Comparison of ENCODE assay signal across 8 cellular contexts in the genomic region with DNA sequence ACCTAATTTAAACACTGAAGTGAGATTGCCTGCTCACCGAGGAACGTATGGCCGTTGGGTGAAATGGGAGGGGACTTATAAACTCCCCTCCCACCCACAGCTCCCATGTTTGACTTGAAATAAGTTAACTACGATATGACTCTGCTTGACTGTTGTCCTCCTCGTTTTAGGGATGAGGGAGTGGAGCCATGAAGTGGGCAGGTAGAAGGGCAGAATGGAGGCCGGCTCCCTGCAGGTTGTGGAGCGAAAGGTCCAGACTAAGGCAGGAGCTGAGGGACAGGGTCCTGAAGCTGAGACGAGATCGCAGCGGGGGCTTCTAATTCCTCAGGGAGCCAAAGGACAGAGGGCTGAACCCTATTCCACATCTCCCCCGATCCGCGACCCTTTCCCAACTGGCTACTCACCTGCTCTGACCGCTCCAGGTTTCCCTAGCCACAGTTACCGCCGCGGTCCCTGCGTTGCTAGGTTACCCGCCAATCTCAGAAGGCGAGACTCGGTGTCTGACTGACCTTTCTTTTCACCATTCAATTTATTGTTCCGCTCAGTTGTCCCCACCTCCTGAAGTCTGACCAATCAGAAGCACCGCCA. TPM values are rescaled to one million over a fixed set of nuclear protein-coding genes. Genes with fewer than 3 reads are reported as not detected.
DNase-seq lines count a peak whose midpoint lies in the region; ATAC-seq and TF ChIP-seq lines count a peak whose summit lies in the region.

No MANE protein-coding gene starts in this region.

- POLR2A ChIA-PET in AG04450 (lab: Yijun Ruan, JAX) (interaction anchor here (0.6 to 1.8 kb wide), 5 partner anchors 13 to 114 kb away, joined by 3 to 11 read pairs (median 5); partner anchors contain the start of gene SLC8B1), T-cell (lab: Charles Lee) (interaction anchor here in 1 of 2 donors (0.7 kb wide), 1 partner anchor 40 kb away, joined by 4 read pairs; no protein-coding TSS in a partner anchor)

- no peak for TF ChIP-seq CTCF in AG04450 (IDR thresholded peaks at IDR 0.05; ENCODE audit: low read depth, low read length)
- no peak for TF ChIP-seq CTCF in glutamatergic neuron (IDR thresholded peaks at IDR 0.05; ENCODE audit: partially characterized antibody, unreplicated experiment)

- H3K27ac Mint-ChIP-seq in T-cell = peak overlapping the region; percentile 84 to 87
- H3K27ac Mint-ChIP-seq in glutamatergic neuron (ENCODE audit: unreplicated experiment) = no peak overlapping the region
- H3K27ac Mint-ChIP-seq in stimulated activated naive B cell treated with anti-CD40 and anti-IgM and Interleukin-4, amounts not matched to agents 10 μg/mL and 1 μg/mL and 100 μg/mL, for 72 hours = peak overlapping the region; percentile 99

- H3K4me1 Mint-ChIP-seq in T-cell (peaks cover 39 to 53% (median 46%) of the 10 kb centered on the region in 3 donors), glutamatergic neuron (ENCODE audit: low read depth, unreplicated experiment) (peaks cover 5% of the 10 kb centered on the region)
- peaks cover 24 to 52% of the 10 kb centered on the region in 2 donors for H3K4me1 Mint-ChIP-seq in stimulated activated naive B cell treated with anti-CD40 and anti-IgM and Interleukin-4, amounts not matched to agents 10 μg/mL and 1 μg/mL and 100 μg/mL, for 72 hours

- H3K36me3 Mint-ChIP-seq in T-cell = no peaks in the 10 kb centered on the region
- H3K36me3 Mint-ChIP-seq in glutamatergic neuron (ENCODE audit: unreplicated experiment) = no peaks in the 10 kb centered on the region
- peaks cover 10 to 15% of the 10 kb centered on the region in 2 donors for H3K36me3 Mint-ChIP-seq in stimulated activated naive B cell treated with anti-CD40 and anti-IgM and Interleukin-4, amounts not matched to agents 10 μg/mL and 1 μg/mL and 100 μg/mL, for 72 hours

- ATAC-seq in GM21515 (IDR thresholded peaks at IDR 0.05; ENCODE audit: unreplicated experiment) = peak; percentile 5
- no peak for ATAC-seq in T-cell (replicated peaks in 1 of 4)
- no peak for ATAC-seq in stimulated activated naive B cell treated with anti-CD40 and anti-IgM and Interleukin-4, amounts not matched to agents 10 μg/mL and 1 μg/mL and 100 μg/mL, for 72 hours (replicated peaks)
- ATAC-seq in GM19467 (IDR thresholded peaks at IDR 0.05; ENCODE audit: unreplicated experiment) = no peak
- no peak for ATAC-seq in GM21447 (IDR thresholded peaks at IDR 0.05; ENCODE audit: unreplicated experiment)
- no peak for ATAC-seq in HG02852 (IDR thresholded peaks at IDR 0.05; ENCODE audit: unreplicated experiment)

- no peak overlapping the region for H3K27ac ChIP-seq in AG04450 (ENCODE audit: low read depth, low read length)

- no peaks in the 10 kb centered on the region; the same call in 1 of the 2 replicates for H3K9me3 ChIP-seq in AG04450 (ENCODE audit: control insufficient read depth, insufficient read depth, low read length)

- H3K4me3 ChIP-seq in AG04450 (ENCODE audit: low read depth, low read length) = peak overlapping the region; percentile 85

- CTCF ChIA-PET in AG04450 (lab: Charles Lee) (interaction anchor here (2.7 kb wide), 1 partner anchor 204 kb away, joined by 14 read pairs; no protein-coding TSS in a partner anchor), T-cell (lab: Charles Lee) (interaction anchor here in 1 of 2 donors (0.6 kb wide), 1 partner anchor 17 kb away, joined by 6 read pairs; no protein-coding TSS in a partner anchor)

- peak overlapping the region; percentile 89 to 90 (median 89) for H3K4me3 Mint-ChIP-seq in T-cell
- H3K4me3 Mint-ChIP-seq in glutamatergic neuron (ENCODE audit: unreplicated experiment) = peak overlapping the region; percentile 90
- peak overlapping the region; percentile 96 to 97 for H3K4me3 Mint-ChIP-seq in stimulated activated naive B cell treated with anti-CD40 and anti-IgM and Interleukin-4, amounts not matched to agents 10 μg/mL and 1 μg/mL and 100 μg/mL, for 72 hours

- no peak for DNase-seq in AG04450 (ENCODE audit: low read depth, low spot score)
- DNase-seq in T-cell = peak in 1 of 34 experiments; percentile 9
- DNase-seq in glutamatergic neuron = no peak
- DNase-seq in stimulated activated naive B cell treated with anti-CD40 and anti-IgM and Interleukin-4, amounts not matched to agents 10 μg/mL and 1 μg/mL and 100 μg/mL, for 72 hours = no peak

- H3K27me3 ChIP-seq in AG04450 (ENCODE audit: control insufficient read depth, insufficient read depth, low read length) = no peaks in the 10 kb centered on the region

- H3K9me3 Mint-ChIP-seq in T-cell (no peaks in the 10 kb centered on the region), glutamatergic neuron (ENCODE audit: unreplicated experiment) (peaks cover 3% of the 10 kb centered on the region)
- H3K9me3 Mint-ChIP-seq in stimulated activated naive B cell treated with anti-CD40 and anti-IgM and Interleukin-4, amounts not matched to agents 10 μg/mL and 1 μg/mL and 100 μg/mL, for 72 hours = no peaks in the 10 kb centered on the region

- H3K27me3 Mint-ChIP-seq in T-cell (no peaks in the 10 kb centered on the region), glutamatergic neuron (ENCODE audit: unreplicated experiment) (no peaks in the 10 kb centered on the region)
- H3K27me3 Mint-ChIP-seq in stimulated activated naive B cell treated with anti-CD40 and anti-IgM and Interleukin-4, amounts not matched to agents 10 μg/mL and 1 μg/mL and 100 μg/mL, for 72 hours = no peaks in the 10 kb centered on the region

RNA-seq across cellular contexts. Expression of gene TPCN1, which starts 0.6 kb away (rescaled TPM):
- 10.9 and 11.9 TPM in 2 replicates for polyA plus RNA-seq in AG04450 (2011; rRNA removed)
- 11.9 and 14.6 TPM in 2 replicates for polyA minus RNA-seq in AG04450 (2011; rRNA and poly(A)+ RNA removed)
- total RNA-seq in T-cell (10 to 100 TPM; 58.8 to 81.6 (median 73.5) TPM), glutamatergic neuron (ENCODE audit: unreplicated experiment) (7.9 TPM)

RNA-seq across cellular contexts. Expression of gene RITA1, which starts 35.2 kb away (rescaled TPM):
- polyA plus RNA-seq in AG04450 (2011; rRNA removed) = 9.0 and 11.3 TPM in 2 replicates
- polyA minus RNA-seq in AG04450 (2011; rRNA and poly(A)+ RNA removed) = 7.7 and 8.2 TPM in 2 replicates
- total RNA-seq in T-cell (10 to 100 TPM in 3 of 5 donors, 1 to 10 TPM in 2; 7.8 to 17.8 (median 13.8) TPM), glutamatergic neuron (ENCODE audit: unreplicated experiment) (6.7 TPM)

RNA-seq across cellular contexts. Expression of gene DDX54, which starts 35.4 kb away (rescaled TPM):
- polyA plus RNA-seq in AG04450 (2011; rRNA removed) = 26.9 and 32.1 TPM in 2 replicates
- 30.7 and 32.0 TPM in 2 replicates for polyA minus RNA-seq in AG04450 (2011; rRNA and poly(A)+ RNA removed)
- total RNA-seq in T-cell (10 to 100 TPM; 86.1 to 100.0 (median 88.0) TPM), glutamatergic neuron (ENCODE audit: unreplicated experiment) (16.9 TPM)
